Comparison of ENCODE assay signal across 11 cellular contexts in the genomic region with DNA sequence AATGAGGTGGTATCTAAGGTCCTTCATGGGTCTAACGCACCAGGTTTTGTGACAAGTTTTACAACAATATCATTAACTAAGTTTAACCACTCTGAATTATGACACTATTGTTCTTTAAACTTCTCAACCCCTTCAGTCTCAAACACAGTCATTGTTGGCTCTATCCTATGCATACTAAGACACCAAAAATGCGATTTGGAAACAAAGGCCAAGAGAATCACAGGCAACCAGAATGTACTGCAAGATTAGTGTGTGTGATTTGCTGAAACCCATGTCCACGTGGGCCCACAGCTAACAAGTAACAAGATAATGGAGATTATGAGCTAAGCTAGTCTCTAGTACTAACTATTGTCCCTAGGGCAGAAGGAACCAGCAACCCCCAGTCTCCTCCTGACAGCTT.
"Had no signal": no experiment of that assay in that cellular context is flagged by ENCODE, and none has a peak within 500 bp of the region (broad histone marks: within the 10 kb centered on the region; RNA-seq: fewer than 3 reads in every experiment).

No MANE protein-coding gene starts in this region.

- H3K27me3 ChIP-seq: testis had no signal

- FAIRE-seq: colon, small intestine had no signal

- H3K27ac ChIP-seq: testis had no signal

- ATAC-seq: stimulated activated naive CD8-positive, alpha-beta T cell treated with anti-CD3 and anti-CD28 coated beads, Interleukin-15, Interleukin-2, amounts not matched to agents 100 U/mL and 50 U/mL, for 24 hours had no signal

- H3K4me3 ChIP-seq: prostate gland, testis had no signal

- DNase-seq: activated CD4-positive, alpha-beta T cell treated with anti-CD3 and anti-CD28 coated beads, Interleukin-2, amount 50 U/mL, for 4 hours; activated CD4-positive, CD25-positive, alpha-beta regulatory T cell treated with anti-CD3 and anti-CD28 coated beads, Interleukin-2, amount 50 U/mL, for 72 hours; activated naive CD4-positive, alpha-beta T cell treated with Interleukin-2 at 50 U/mL for 16 hours; activated T-cell treated with anti-CD3 and anti-CD28 coated beads for 4 hours; small intestine; stimulated activated CD4-positive, alpha-beta T cell treated with anti-CD3 and anti-CD28 coated beads, Interleukin-4, amount 100 ng/mL, for 4 hours; stimulated activated CD8-positive, alpha-beta memory T cell treated with anti-CD3 and anti-CD28 coated beads, Interleukin-4, amount 100 ng/mL, for 48 hours; stimulated activated naive CD8-positive, alpha-beta T cell treated with anti-CD3 and anti-CD28 coated beads, Interleukin-15, Interleukin-2, amounts not matched to agents 100 U/mL and 50 U/mL, for 24 hours had no signal

- H3K36me3 ChIP-seq: prostate gland had no signal

- H3K9me3 ChIP-seq: prostate gland, testis had no signal

- H3K4me1 ChIP-seq: testis had no signal
